ENCODE assay signal across 8 cellular contexts in the genomic region with DNA sequence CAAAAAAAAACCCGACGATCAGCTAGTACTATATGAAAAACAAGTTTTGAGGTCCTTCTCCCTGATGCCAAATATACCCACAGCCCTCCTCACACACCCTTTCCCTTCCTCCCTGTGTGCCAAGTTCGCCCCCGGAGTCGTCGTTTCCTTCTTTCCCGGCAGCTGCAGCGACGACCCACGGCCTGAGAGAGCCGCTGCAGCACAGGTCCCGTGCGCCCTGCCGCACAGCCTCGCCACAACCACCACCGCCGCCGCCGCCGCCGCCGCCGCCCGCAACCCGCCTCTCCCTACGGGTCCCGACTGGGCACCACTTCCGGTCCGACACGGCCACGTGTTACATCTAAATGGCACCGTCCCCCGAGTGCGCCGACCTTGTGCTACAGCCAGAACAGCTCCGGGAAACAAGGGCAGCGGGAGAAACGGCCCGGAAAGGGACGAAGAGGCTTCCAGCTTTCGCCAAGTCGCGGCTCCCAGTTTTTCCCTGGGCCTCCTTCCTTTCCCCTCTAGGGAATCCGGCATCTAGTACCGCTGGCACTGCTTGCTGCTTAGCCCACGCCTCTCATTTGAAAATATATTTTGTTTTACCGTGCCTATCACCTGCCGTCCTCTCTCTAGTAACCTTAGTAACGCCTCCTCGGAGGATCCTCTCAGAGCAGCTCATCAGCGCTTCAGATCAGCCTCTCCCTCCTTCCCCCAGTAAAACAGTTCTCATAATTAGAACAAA. TPM values are rescaled to one million over a fixed set of nuclear protein-coding genes. Genes with fewer than 3 reads are reported as not detected.
DNase-seq lines count a peak whose midpoint lies in the region; ATAC-seq and TF ChIP-seq lines count a peak whose summit lies in the region.

A gene with protein sequence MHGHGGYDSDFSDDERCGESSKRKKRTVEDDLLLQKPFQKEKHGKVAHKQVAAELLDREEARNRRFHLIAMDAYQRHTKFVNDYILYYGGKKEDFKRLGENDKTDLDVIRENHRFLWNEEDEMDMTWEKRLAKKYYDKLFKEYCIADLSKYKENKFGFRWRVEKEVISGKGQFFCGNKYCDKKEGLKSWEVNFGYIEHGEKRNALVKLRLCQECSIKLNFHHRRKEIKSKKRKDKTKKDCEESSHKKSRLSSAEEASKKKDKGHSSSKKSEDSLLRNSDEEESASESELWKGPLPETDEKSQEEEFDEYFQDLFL (minus strand): TSS at position 315 of the 724 bp plus-strand sequence. CDS start 2,486 bp downstream, outside the sequence.

- H2BK15ac ChIP-seq in IMR-90 (ENCODE audit: low read depth, low read length): no peak within 1 kb of the TSS

- H3K14ac ChIP-seq in IMR-90 (replicated peaks; ENCODE audit: low read depth, low read length): peak within 1 kb of the TSS; percentile 77

- H3K4ac ChIP-seq in IMR-90 (ENCODE audit: low read depth, low read length): peak within 1 kb of the TSS; percentile 75

- H2BK120ac ChIP-seq in IMR-90 (ENCODE audit: low read depth, low read length): peak within 1 kb of the TSS; percentile 52; the same call in 1 of the 2 replicates

- peak within 1 kb of the TSS; percentile 35 for H4K91ac ChIP-seq in IMR-90 (ENCODE audit: insufficient read depth, low read depth, low read length)

- no peaks in the 10 kb centered on the region for H3K9me1 ChIP-seq in IMR-90 (ENCODE audit: insufficient read depth, low read length)

- H3K9ac ChIP-seq in IMR-90 (ENCODE audit: low read depth, low read length) (peak within 1 kb of the TSS; percentile 96), muscle layer of colon (ENCODE audit: low read length) (peak within 1 kb of the TSS; percentile 93)

- H2BK20ac ChIP-seq in IMR-90 (ENCODE audit: low read depth, low read length): no peak within 1 kb of the TSS

- H3K27me3 ChIP-seq in IMR-90 (ENCODE audit: control insufficient read depth, insufficient read depth, low read length): peaks cover 2% of the 10 kb centered on the region; the same call in 1 of the 2 replicates
- no peaks in the 10 kb centered on the region for H3K27me3 ChIP-seq in esophagus muscularis mucosa
- no peaks in the 10 kb centered on the region for H3K27me3 ChIP-seq in muscle layer of colon (ENCODE audit: control insufficient read depth in 1 of 2, insufficient read depth in 2 of 2, low read length in 2 of 2)

- DNase-seq in DMS153 treated with DMSO at 0.1 percent for 48 hours (lab: John Stamatoyannopoulos, UW; ENCODE audit: unreplicated experiment): peak; percentile 82
- peak; percentile 92 for DNase-seq in IMR-90
- DNase-seq in OCI-LY7 (ENCODE audit: low spot score): peak; percentile 93
- DNase-seq in activated T-cell treated with anti-CD3 and anti-CD28 coated beads for 48 hours (ENCODE audit: low read depth): peak; percentile 82
- DNase-seq in esophagus muscularis mucosa (ENCODE audit: extremely low spot score): peak; percentile 99
- peak; percentile 80 to 87 for DNase-seq in stimulated activated CD8-positive, alpha-beta memory T cell treated with anti-CD3 and anti-CD28 coated beads, Interleukin-7, amount 100 ng/mL, for 1 hour (ENCODE audit: low read depth in 2 of 2)

- no peak for TF ChIP-seq EP300 in esophagus muscularis mucosa (IDR thresholded peaks at IDR 0.05)

- H3K9me3 ChIP-seq in IMR-90 (ENCODE audit: control insufficient read depth, insufficient read depth, low read length) (no peaks in the 10 kb centered on the region), OCI-LY7 (ENCODE audit: low read length) (no peaks in the 10 kb centered on the region), esophagus muscularis mucosa (no peaks in the 10 kb centered on the region), muscle layer of colon (ENCODE audit: low read length) (no peaks in the 10 kb centered on the region)

- H2BK5ac ChIP-seq in IMR-90 (ENCODE audit: low read depth, low read length, poor library complexity, severe bottlenecking): peak within 1 kb of the TSS; percentile 79

- peaks cover 11% of the 10 kb centered on the region; the same call in 1 of the 2 replicates for H3K79me2 ChIP-seq in OCI-LY7 (ENCODE audit: insufficient read depth, low read depth, low read length)

- POLR2A ChIA-PET in IMR-90 (lab: Charles Lee; ENCODE audit: unreplicated experiment): interaction anchor here (0.5 to 0.7 kb wide), 4 partner anchors 13 to 201 kb away, joined by 3 to 10 read pairs (median 6); no protein-coding TSS in a partner anchor
- POLR2A ChIA-PET in OCI-LY7 (lab: Charles Lee): interaction anchor here (0.6 to 3.2 kb wide), 22 partner anchors 8 to 262 kb away, joined by 3 to 14 read pairs (median 4); no protein-coding TSS in a partner anchor

- TF ChIP-seq CTCF in IMR-90 (conservative IDR thresholded peaks at IDR 0.05; ENCODE audit: low read depth, low read length) (peak; percentile 45), OCI-LY7 (conservative IDR thresholded peaks at IDR 0.05; ENCODE audit: low read length) (peak; percentile 46), esophagus muscularis mucosa (IDR thresholded peaks at IDR 0.05) (peak; percentile 48 to 71 (median 62))

- CTCF ChIA-PET in IMR-90 (lab: Yijun Ruan, JAX) (interaction anchor here (0.6 to 1.0 kb wide), 3 partner anchors 28 to 677 kb away, joined by 3 read pairs; no protein-coding TSS in a partner anchor), OCI-LY7 (lab: Charles Lee; ENCODE audit: unreplicated experiment) (interaction anchor here (0.7 to 1.4 kb wide), 4 partner anchors 10 to 326 kb away, joined by 3 to 4 read pairs (median 4); no protein-coding TSS in a partner anchor)

- H3K36me3 ChIP-seq in IMR-90 (ENCODE audit: control insufficient read depth, insufficient read depth, low read length) (peaks cover 4% of the 10 kb centered on the region), OCI-LY7 (ENCODE audit: insufficient read depth, low read length) (peaks cover 22% of the 10 kb centered on the region), esophagus muscularis mucosa (peaks cover under 1 to 23% (median 16%) of the 10 kb centered on the region in 4 donors), muscle layer of colon (ENCODE audit: insufficient read depth, low read length) (peaks cover 2% of the 10 kb centered on the region)

- H3K18ac ChIP-seq in IMR-90 (ENCODE audit: low read depth, low read length): peak within 1 kb of the TSS; percentile 55

- H3K56ac ChIP-seq in IMR-90 (ENCODE audit: extremely low read depth, insufficient read depth, low read length): peak within 1 kb of the TSS; percentile 84

- TF ChIP-seq POLR2A in IMR-90 (IDR thresholded peaks at IDR 0.05; ENCODE audit: low read depth, low read length) (no peak), esophagus muscularis mucosa (IDR thresholded peaks at IDR 0.05; ENCODE audit: low read depth) (peak; percentile 59)

- TF ChIP-seq RAD21 in IMR-90 (IDR thresholded peaks at IDR 0.05; ENCODE audit: low read length): peak; percentile 46

- H3K4me2 ChIP-seq in IMR-90 (ENCODE audit: low read depth, low read length) (peak within 1 kb of the TSS; percentile 97), OCI-LY7 (ENCODE audit: low read length) (peak within 1 kb of the TSS; percentile 94)

- peak within 1 kb of the TSS; percentile 87 for H4K5ac ChIP-seq in IMR-90 (ENCODE audit: low read depth, low read length)

- ATAC-seq in GM21528 (IDR thresholded peaks at IDR 0.05; ENCODE audit: low FRiP score, unreplicated experiment): peak; percentile 86
- peak; percentile 97 for ATAC-seq in IMR-90 (ENCODE audit: low read depth)

- no peaks in the 10 kb centered on the region for H3K4me1 ChIP-seq in IMR-90 (ENCODE audit: control insufficient read depth, insufficient read depth, low read length)
- H3K4me1 ChIP-seq in OCI-LY7 (ENCODE audit: insufficient read depth, low read length, poor library complexity, severe bottlenecking): peaks cover 25% of the 10 kb centered on the region
- peaks cover 9 to 29% (median 23%) of the 10 kb centered on the region in 4 donors for H3K4me1 ChIP-seq in esophagus muscularis mucosa
- peaks cover 8% of the 10 kb centered on the region for H3K4me1 ChIP-seq in muscle layer of colon (ENCODE audit: insufficient read depth, low read length)

- no peaks in the 10 kb centered on the region for H4K20me1 ChIP-seq in IMR-90 (ENCODE audit: insufficient read depth, low read length)
- no peaks in the 10 kb centered on the region for H4K20me1 ChIP-seq in OCI-LY7 (ENCODE audit: insufficient read depth, low read length)

- in situ Hi-C loops in IMR-90 (cut with MboI; ENCODE audit: low sequenced_read_pairs): no loop called here

- peak within 1 kb of the TSS; percentile 90 to 93 for H4K8ac ChIP-seq in IMR-90 (ENCODE audit: low read depth in 2 of 2, low read length in 2 of 2)

- H2AK5ac ChIP-seq in IMR-90 (ENCODE audit: low read depth, low read length): peak within 1 kb of the TSS; percentile 38; the same call in 1 of the 2 replicates

- H3K23ac ChIP-seq in IMR-90 (ENCODE audit: low read depth, low read length): peak within 1 kb of the TSS; percentile 75

- H2AK9ac ChIP-seq in IMR-90 (replicated peaks; ENCODE audit: low read depth, low read length, poor library complexity): peak within 1 kb of the TSS; percentile 68

- peaks cover 12 to 19% of the 10 kb centered on the region in 2 experiments for H3K79me1 ChIP-seq in IMR-90 (ENCODE audit: low read depth in 1 of 2, low read length in 2 of 2)

- H2AFZ ChIP-seq in IMR-90 (replicated peaks; ENCODE audit: low read length, poor library complexity) (peak within 1 kb of the TSS; percentile 94), OCI-LY7 (ENCODE audit: low read length) (peak within 1 kb of the TSS; percentile 98)

- WGBS in IMR-90 (ENCODE audit: extremely low coverage in 2 of 2, insufficient read length in 1 of 2), 2 experiments: 0% methylated on average over 15 of the region's 51 CpGs; no CpG with 5 or more reads in 1 of the 2 experiments
- 0% methylated on average over 35 of the region's 51 CpGs for WGBS in esophagus muscularis mucosa

- no peaks in the 10 kb centered on the region for H3K9me2 ChIP-seq in OCI-LY7 (ENCODE audit: insufficient read depth, low read length)

- dilution Hi-C loops in IMR-90 (cut with HindIII; ENCODE audit: low sequenced_read_pairs, unreplicated experiment): no loop called here

- BruUV-seq in IMR-90 (replicated peaks; lab: Mats Ljungman, UMichigan) (no TSS peak), OCI-LY7 (replicated peaks; lab: Mats Ljungman, UMichigan) (no TSS peak)

- H3K27ac ChIP-seq in IMR-90 (ENCODE audit: insufficient read depth, low read length) (peak within 1 kb of the TSS; percentile 91), OCI-LY7 (ENCODE audit: low read depth, low read length, poor library complexity, severe bottlenecking) (peak within 1 kb of the TSS; percentile 64), esophagus muscularis mucosa (replicated peaks in 1 of 4) (peak within 1 kb of the TSS; percentile 87 to 92 (median 88)), muscle layer of colon (ENCODE audit: low read depth, low read length) (peak within 1 kb of the TSS; percentile 87)

- H3K4me3 ChIP-seq in IMR-90 (ENCODE audit: insufficient read depth, low read depth, low read length) (peak within 1 kb of the TSS; percentile 91), OCI-LY7 (ENCODE audit: low read depth, low read length, poor library complexity, severe bottlenecking) (peak within 1 kb of the TSS; percentile 73), esophagus muscularis mucosa (peak within 1 kb of the TSS; percentile 63 to 84 (median 78)), muscle layer of colon (ENCODE audit: low read depth in 1 of 2, low read length in 2 of 2) (peak within 1 kb of the TSS; percentile 59 to 93)

- intact Hi-C loops in IMR-90 (cut with micrococcal nuclease) (loop anchor here (1.0 to 10.0 kb wide), 2 partner anchors 114 to 632 kb away; no protein-coding TSS in a partner anchor), OCI-LY7 (cut with micrococcal nuclease; ENCODE audit: unreplicated experiment) (loop anchor here (1.0 to 10.0 kb wide), 4 partner anchors 114 to 845 kb away; a partner anchor contains a TSS), esophagus muscularis mucosa (cut with DNase I) (loop anchor here (2.0 to 10.0 kb wide), 2 partner anchors 114 to 742 kb away; no protein-coding TSS in a partner anchor)

RNA-seq across cellular contexts. Expression of the gene that starts here (rescaled TPM):
- total RNA-seq in IMR-90 (2012; rRNA removed) (1.6 and 10.6 TPM in 2 replicates), OCI-LY7 (2022) (26.9 and 30.2 TPM in 2 replicates), esophagus muscularis mucosa (10 to 100 TPM in 3 of 4 donors, 1 to 10 TPM in 1; 7.0 to 22.4 (median 12.1) TPM)
- polyA plus RNA-seq in IMR-90 (2012; rRNA removed): 4.9 and 7.7 TPM in 2 replicates
- 0.43 and 0.60 TPM in 2 replicates for polyA plus RNA-seq in IMR-90 (2012; cell fraction: cytosol; rRNA removed)
- 1.6 and 17.6 TPM in 2 replicates for polyA plus RNA-seq in IMR-90 (2012; cell fraction: nucleus; rRNA removed; ENCODE audit: low replicate concordance)
- 11.9 and 24.3 TPM in 2 replicates for total RNA-seq in OCI-LY7 (2014; rRNA removed; shearing (Covaris generic))

Comparison
In these comparisons a context has a peak if more than half of its experiments do, and no peak if none do; other contexts are left out.
1. Peak in every context shown above with its lines: DNase-seq, ATAC-seq, H3K4me3 ChIP-seq and H3K27ac ChIP-seq.